ENCODE assay signal across 8 cellular contexts in genomic region chr20:50192364-50193168, GRCh38. TPM values are rescaled to one million over a fixed set of nuclear protein-coding genes. Genes with fewer than 3 reads are reported as not detected.
DNase-seq lines count a peak whose midpoint lies in the region; ATAC-seq and TF ChIP-seq lines count a peak whose summit lies in the region.

No MANE protein-coding gene starts in this region.

- peak; percentile 22 for TF ChIP-seq POLR2A in esophagus muscularis mucosa (IDR thresholded peaks at IDR 0.05; ENCODE audit: low read depth)

- DNase-seq in GM10248 (ENCODE audit: extremely low spot score), result peak; percentile 83
- peak; percentile 95 for DNase-seq in PC-3
- peak; percentile 82 for DNase-seq in activated T-cell treated with anti-CD3 and anti-CD28 coated beads, Interleukin-2, amount 50 U/mL, for 4 hours
- DNase-seq in esophagus muscularis mucosa (ENCODE audit: extremely low spot score), result no peak
- peak; percentile 49 to 84 (median 70) for DNase-seq in naive thymus-derived CD4-positive, alpha-beta T cell
- DNase-seq in stimulated activated naive CD4-positive, alpha-beta T cell treated with Interleukin-2 at 50 U/mL for 16 hours (lab: John Stamatoyannopoulos, UW), result peak; percentile 83

- peaks cover 47% of the 10 kb centered on the region for H3K79me2 ChIP-seq in PC-3 (ENCODE audit: low read length)

- H3K27ac ChIP-seq in HUES6 (ENCODE audit: low read depth, low read length) (peak overlapping the region; percentile 66; the same call in 1 of the 2 replicates), PC-3 (ENCODE audit: low read length) (peak overlapping the region; percentile 75), esophagus muscularis mucosa (replicated peaks in 1 of 4) (peak overlapping the region; percentile 91 to 100 (median 98))
- H3K27ac ChIP-seq in naive thymus-derived CD4-positive, alpha-beta T cell (ENCODE audit: low read depth, low read length), result peak overlapping the region; percentile 77

- no peaks in the 10 kb centered on the region for H3K27me3 ChIP-seq in HUES6 (ENCODE audit: control insufficient read depth, insufficient read depth, low read length)
- H3K27me3 ChIP-seq in PC-3 (ENCODE audit: low read length), result no peaks in the 10 kb centered on the region
- H3K27me3 ChIP-seq in esophagus muscularis mucosa, result no peaks in the 10 kb centered on the region
- H3K27me3 ChIP-seq in naive thymus-derived CD4-positive, alpha-beta T cell (ENCODE audit: control insufficient read depth in 2 of 2, insufficient read depth in 2 of 2, low read length in 2 of 2), result no peaks in the 10 kb centered on the region

- peaks cover 26% of the 10 kb centered on the region for H3K4me1 Mint-ChIP-seq in activated T-cell treated with anti-CD3 and anti-CD28 coated beads, Interleukin-2, amount 50 U/mL, for 4 hours (ENCODE audit: low read depth)
- peaks cover 24 to 45% (median 30%) of the 10 kb centered on the region in 7 donors for H3K4me1 Mint-ChIP-seq in naive thymus-derived CD4-positive, alpha-beta T cell

- no peaks in the 10 kb centered on the region for H3K9me2 ChIP-seq in PC-3 (replicated peaks; ENCODE audit: low read length)

- 2% methylated on average over 19 of the region's 25 CpGs for WGBS in esophagus muscularis mucosa

- peaks cover 5% of the 10 kb centered on the region for H3F3A ChIP-seq in PC-3 (ENCODE audit: low read length, unreplicated experiment)

- H3K4me3 ChIP-seq in HUES6 (ENCODE audit: low read depth, low read length) (peak overlapping the region; percentile 98), PC-3 (ENCODE audit: low read length) (peak overlapping the region; percentile 96), esophagus muscularis mucosa (peak overlapping the region; percentile 75 to 100 (median 92))
- H3K4me3 ChIP-seq in naive thymus-derived CD4-positive, alpha-beta T cell (ENCODE audit: low read length), result peak overlapping the region; percentile 51

- H4K20me1 ChIP-seq in PC-3 (ENCODE audit: low read length), result peaks cover 28% of the 10 kb centered on the region

- H3K4me2 ChIP-seq in PC-3 (ENCODE audit: low read length), result peak overlapping the region; percentile 95

- H3K36me3 Mint-ChIP-seq in activated T-cell treated with anti-CD3 and anti-CD28 coated beads, Interleukin-2, amount 50 U/mL, for 4 hours (ENCODE audit: insufficient read depth), result peaks cover 7% of the 10 kb centered on the region
- H3K36me3 Mint-ChIP-seq in naive thymus-derived CD4-positive, alpha-beta T cell, result peaks cover 0 to 6% (median 0%) of the 10 kb centered on the region in 5 donors

- H3K9ac ChIP-seq in HUES6 (ENCODE audit: low read length), result peak overlapping the region; percentile 74
- H3K9ac ChIP-seq in PC-3 (ENCODE audit: low read length), result peak overlapping the region; percentile 94

- TF ChIP-seq CTCF in GM10248 (IDR thresholded peaks at IDR 0.05; ENCODE audit: control extremely low read depth, extremely low read depth, low read depth, missing control alignments) (no peak), PC-3 (conservative IDR thresholded peaks at IDR 0.05; ENCODE audit: low read depth, low read length) (no peak), esophagus muscularis mucosa (IDR thresholded peaks at IDR 0.05) (no peak)

- H3K4me3 Mint-ChIP-seq in activated T-cell treated with anti-CD3 and anti-CD28 coated beads, Interleukin-2, amount 50 U/mL, for 4 hours, result peak overlapping the region; percentile 92
- peak overlapping the region; percentile 91 to 98 (median 94) for H3K4me3 Mint-ChIP-seq in naive thymus-derived CD4-positive, alpha-beta T cell

- TF ChIP-seq EP300 in esophagus muscularis mucosa (IDR thresholded peaks at IDR 0.05), result peak; percentile 67

- H2AFZ ChIP-seq in PC-3 (ENCODE audit: low read length), result no peak overlapping the region

- intact Hi-C loops in PC-3 (cut with micrococcal nuclease), result loop anchor here (5.0 kb wide), 1 partner anchor 115 kb away; no protein-coding TSS in a partner anchor
- intact Hi-C loops in esophagus muscularis mucosa (cut with DNase I), result no loop called here
- intact Hi-C loops in naive thymus-derived CD4-positive, alpha-beta T cell (cut with micrococcal nuclease), result loop anchor here in 1 of 2 donors (5.0 kb wide), 2 partner anchors 380 to 600 kb away; partner anchors contain the start of gene SLC9A8

- POLR2A ChIA-PET in GM10248 (lab: Yijun Ruan, JAX) (no interaction called here), PC-3 (lab: Charles Lee; ENCODE audit: unreplicated experiment) (no interaction called here)
- POLR2A ChIA-PET in naive thymus-derived CD4-positive, alpha-beta T cell (lab: Charles Lee), result interaction anchor here (1.0 to 2.4 kb wide), 5 partner anchors 9 to 273 kb away, joined by 3 to 9 read pairs (median 6); partner anchors contain the start of gene PEDS1

- peak overlapping the region; percentile 91 to 97 (median 96) for H3K27ac Mint-ChIP-seq in naive thymus-derived CD4-positive, alpha-beta T cell

- H3K27me3 Mint-ChIP-seq in activated T-cell treated with anti-CD3 and anti-CD28 coated beads, Interleukin-2, amount 50 U/mL, for 4 hours (ENCODE audit: low read depth), result no peaks in the 10 kb centered on the region
- no peaks in the 10 kb centered on the region for H3K27me3 Mint-ChIP-seq in naive thymus-derived CD4-positive, alpha-beta T cell

- H3K4me1 ChIP-seq in HUES6 (ENCODE audit: control insufficient read depth, insufficient read depth, low read length) (peaks cover 44% of the 10 kb centered on the region), PC-3 (ENCODE audit: insufficient read depth, low read length) (peaks cover 22% of the 10 kb centered on the region), esophagus muscularis mucosa (peaks cover 21 to 49% (median 42%) of the 10 kb centered on the region in 4 donors)
- H3K4me1 ChIP-seq in naive thymus-derived CD4-positive, alpha-beta T cell (ENCODE audit: control insufficient read depth in 2 of 2, insufficient read depth in 2 of 2, low read length in 2 of 2), result peaks cover 11 to 21% of the 10 kb centered on the region in 2 donors

- TSS peak; percentile 66 for BruUV-seq in PC-3 (replicated peaks; lab: Mats Ljungman, UMichigan)

- no peaks in the 10 kb centered on the region for H3K9me3 ChIP-seq in HUES6 (ENCODE audit: control insufficient read depth, insufficient read depth, low read depth, low read length)
- no peaks in the 10 kb centered on the region for H3K9me3 ChIP-seq in PC-3 (ENCODE audit: low read length)
- no peaks in the 10 kb centered on the region for H3K9me3 ChIP-seq in esophagus muscularis mucosa
- H3K9me3 ChIP-seq in naive thymus-derived CD4-positive, alpha-beta T cell (ENCODE audit: control insufficient read depth in 2 of 3, low read length in 3 of 3), result no peaks in the 10 kb centered on the region

- peak; percentile 27 for ATAC-seq in PC-3
- peak; percentile 49 to 53 for ATAC-seq in activated T-cell treated with anti-CD3 and anti-CD28 coated beads, Interleukin-2, amount 50 U/mL, for 4 hours
- peak; percentile 50 for ATAC-seq in naive thymus-derived CD4-positive, alpha-beta T cell
- ATAC-seq in HG02678 (IDR thresholded peaks at IDR 0.05; ENCODE audit: unreplicated experiment), result no peak

- CTCF ChIA-PET in GM10248 (lab: Yijun Ruan, JAX) (interaction anchor here (2.1 to 17.7 kb wide), 3 partner anchors 10 to 273 kb away, joined by 5 to 243 read pairs (median 6); no protein-coding TSS in a partner anchor), PC-3 (lab: Charles Lee) (no interaction called here)
- CTCF ChIA-PET in naive thymus-derived CD4-positive, alpha-beta T cell (lab: Charles Lee), result interaction anchor here (1.3 to 2.4 kb wide), 2 partner anchors 272 to 385 kb away, joined by 3 to 8 read pairs; no protein-coding TSS in a partner anchor

- H3K36me3 ChIP-seq in HUES6 (ENCODE audit: control insufficient read depth, insufficient read depth, low read length) (no peaks in the 10 kb centered on the region), PC-3 (ENCODE audit: low read depth, low read length) (peaks cover 12% of the 10 kb centered on the region; the same call in 1 of the 2 replicates), esophagus muscularis mucosa (peaks cover 8 to 29% (median 17%) of the 10 kb centered on the region in 4 donors)
- H3K36me3 ChIP-seq in naive thymus-derived CD4-positive, alpha-beta T cell (ENCODE audit: control insufficient read depth in 2 of 3, insufficient read depth in 3 of 3, low read length in 3 of 3), result no peaks in the 10 kb centered on the region

- H3K9me3 Mint-ChIP-seq in activated T-cell treated with anti-CD3 and anti-CD28 coated beads, Interleukin-2, amount 50 U/mL, for 4 hours, result no peaks in the 10 kb centered on the region
- no peaks in the 10 kb centered on the region for H3K9me3 Mint-ChIP-seq in naive thymus-derived CD4-positive, alpha-beta T cell

RNA-seq across cellular contexts. Expression of gene CEBPB, which starts 1.9 kb away (rescaled TPM):
- 103 and 122 TPM in 2 replicates for total RNA-seq in PC-3 (2014; rRNA removed)
- 10 to 100 TPM; 32.8 to 36.6 (median 35.2) TPM for total RNA-seq in activated T-cell treated with anti-CD3 and anti-CD28 coated beads, Interleukin-2, amount 50 U/mL, for 4 hours
- total RNA-seq in esophagus muscularis mucosa, result 100 to 1,000 TPM; 105 to 195 (median 144) TPM
- 100 to 1,000 TPM in 1 of 5 experiments, 10 to 100 TPM in 4; 27.8 to 201 (median 40.9) TPM for total RNA-seq in naive thymus-derived CD4-positive, alpha-beta T cell
- 10 to 100 TPM; 12.8 to 14.4 TPM for polyA plus RNA-seq in naive thymus-derived CD4-positive, alpha-beta T cell

RNA-seq across cellular contexts. Expression of gene PEDS1, which starts 39.0 kb away (rescaled TPM):
- total RNA-seq in PC-3 (2014; rRNA removed) (53.8 and 59.1 TPM in 2 replicates), esophagus muscularis mucosa (10 to 100 TPM; 22.2 to 50.3 (median 30.7) TPM)
- 10 to 100 TPM; 21.6 to 22.5 (median 21.9) TPM for total RNA-seq in activated T-cell treated with anti-CD3 and anti-CD28 coated beads, Interleukin-2, amount 50 U/mL, for 4 hours
- total RNA-seq in naive thymus-derived CD4-positive, alpha-beta T cell, result 10 to 100 TPM; 16.0 to 27.6 (median 20.8) TPM
- polyA plus RNA-seq in naive thymus-derived CD4-positive, alpha-beta T cell, result 10 to 100 TPM; 18.1 to 29.3 TPM
